Comparison of ENCODE assay signal across 19 cellular contexts in the genomic region with DNA sequence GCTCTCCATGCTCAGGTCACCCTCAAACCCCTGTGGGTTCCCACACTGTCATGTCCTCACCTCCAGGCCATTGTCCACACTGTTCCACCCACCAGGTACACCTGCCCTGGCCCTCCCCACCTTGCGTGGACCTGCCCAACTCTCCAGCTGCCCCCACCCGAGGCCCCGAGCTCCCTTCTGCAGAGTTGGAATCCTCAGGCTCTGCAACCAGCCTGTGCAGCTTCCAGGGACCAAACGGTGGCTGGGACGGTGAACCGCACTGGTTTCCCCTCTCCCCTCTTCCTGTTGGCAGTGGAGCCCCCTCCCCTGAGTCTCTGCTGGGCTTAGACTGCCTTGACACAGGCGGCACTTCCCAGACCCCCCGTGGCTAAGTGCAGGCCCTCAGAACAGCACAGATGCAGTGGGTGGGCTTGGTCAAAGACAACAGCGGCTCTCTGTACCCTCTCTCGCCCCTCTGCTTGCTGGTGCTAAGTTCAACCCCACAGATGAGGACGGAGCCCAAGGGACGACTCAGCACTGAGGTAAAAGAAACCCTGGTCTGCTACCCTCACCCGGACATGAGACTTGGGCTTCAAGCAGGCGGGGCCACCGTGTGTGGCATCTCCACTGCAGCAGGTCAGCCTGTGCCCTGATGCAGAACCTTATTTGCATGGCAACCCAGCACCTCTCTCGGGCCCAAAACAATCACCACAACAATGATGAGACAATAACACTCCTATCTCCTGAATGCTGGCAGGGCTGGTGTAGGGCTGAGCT. TPM values are rescaled to one million over a fixed set of nuclear protein-coding genes. Genes with fewer than 3 reads are reported as not detected.
"Had no signal": no experiment of that assay in that cellular context is flagged by ENCODE, and none has a peak within 500 bp of the region (broad histone marks: within the 10 kb centered on the region; RNA-seq: fewer than 3 reads in every experiment).

No MANE protein-coding gene starts in this region.

- H3K36me3 ChIP-seq: breast epithelium, gastrocnemius medialis, heart left ventricle had no signal

- H3K27me3 ChIP-seq: breast epithelium had no signal

- ATAC-seq: gastrocnemius medialis; naive thymus-derived CD4-positive, alpha-beta T cell had no signal

- DNase-seq: activated CD4-positive, alpha-beta T cell treated with anti-CD3 and anti-CD28 coated beads for 1 hour; activated CD4-positive, alpha-beta T cell treated with anti-CD3 and anti-CD28 coated beads, Interleukin-2, amount 50 U/mL, for 4 hours; activated naive CD4-positive, alpha-beta T cell; activated T-cell treated with anti-CD3 and anti-CD28 coated beads for 4 hours; anterior cingulate cortex; dermis blood vessel endothelial cell; gastrocnemius medialis; left cardiac atrium; mammary epithelial cell; naive thymus-derived CD4-positive, alpha-beta T cell; stimulated activated CD4-positive, alpha-beta T cell treated with anti-CD3 and anti-CD28 coated beads, Interleukin-4, amount 100 ng/mL, for 24 hours; stimulated activated naive CD4-positive, alpha-beta T cell treated with Interleukin-2 at 50 U/mL for 16 hours; SW 1271; trophoblast cell had no signal

- H3K9me3 ChIP-seq: breast epithelium, gastrocnemius medialis, heart left ventricle had no signal

- H3K4me3 ChIP-seq: breast epithelium, gastrocnemius medialis, heart left ventricle, skin epidermis had no signal

- H3K4me1 ChIP-seq: breast epithelium, gastrocnemius medialis, heart left ventricle had no signal

- H3K27ac ChIP-seq: breast epithelium, gastrocnemius medialis, heart left ventricle, skin epidermis had no signal

RNA-seq across cellular contexts. Expression of a gene that starts 11.0 kb away (rescaled TPM):
- total RNA-seq: dermis blood vessel endothelial cell, epithelial cell of proximal tubule, gastrocnemius medialis, mammary epithelial cell had no signal
- polyA plus RNA-seq: mammary epithelial cell had no signal

RNA-seq across cellular contexts. Expression of a gene that starts 48.4 kb away (rescaled TPM):
- total RNA-seq: dermis blood vessel endothelial cell; epithelial cell of proximal tubule; mammary epithelial cell; mononuclear cell; naive thymus-derived CD4-positive, alpha-beta T cell had no signal
- polyA plus RNA-seq: mammary epithelial cell; naive thymus-derived CD4-positive, alpha-beta T cell had no signal
